Comparison of ENCODE assay signal across 35 cellular contexts in the genomic region with DNA sequence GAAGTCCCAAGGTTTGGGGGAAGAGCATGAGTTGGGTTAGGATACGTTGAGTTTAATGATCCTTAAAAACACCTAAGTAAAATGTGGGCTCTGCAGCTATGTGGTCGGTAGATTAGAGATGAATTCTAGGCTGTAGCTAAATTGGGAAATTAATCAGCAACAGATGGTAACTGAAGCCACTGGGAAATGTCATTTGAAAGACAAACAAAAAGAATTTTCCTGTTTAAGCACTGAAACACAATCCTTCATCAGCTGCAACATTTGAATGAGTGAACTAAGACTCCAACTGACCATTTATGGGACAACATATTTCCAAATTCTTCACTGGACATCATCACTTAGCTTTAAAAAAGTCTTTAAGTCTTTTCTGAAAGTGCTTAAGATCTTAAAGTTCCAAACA.
A peak's percentile ranks its signal among the peaks of the same experiment; 100 is the strongest.
DNase-seq lines count a peak whose midpoint lies in the region; ATAC-seq and TF ChIP-seq lines count a peak whose summit lies in the region.
"Had no signal": no experiment of that assay in that cellular context is flagged by ENCODE, and none has a peak within 500 bp of the region (broad histone marks: within the 10 kb centered on the region; RNA-seq: fewer than 3 reads in every experiment).

No MANE protein-coding gene starts in this region.

- peaks cover 10% of the 10 kb centered on the region for H3K9me3 Mint-ChIP-seq in stimulated activated effector memory CD8-positive, alpha-beta T cell treated with anti-CD3 and anti-CD28 coated beads, Interleukin-12 subunit alpha, Interleukin-12 subunit beta, amount 100 ng/mL, for 72 hours
- H3K9me3 Mint-ChIP-seq: H9; stimulated activated memory B cell treated with anti-CD40 and anti-IgM and Interleukin-4, amounts not matched to agents 10 μg/mL and 1 μg/mL and 100 μg/mL, for 72 hours; T-helper 2 cell treated with Interferon-gamma antibody and Interleukin-4, amounts not matched to agents 5 μg/mL and 100 μg/mL, for 36 hours; type B pancreatic cell had no signal

- H3K27ac Mint-ChIP-seq in stimulated activated effector memory CD8-positive, alpha-beta T cell treated with anti-CD3 and anti-CD28 coated beads, Interleukin-12 subunit alpha, Interleukin-12 subunit beta, amount 100 ng/mL, for 72 hours = no peak overlapping the region
- H3K27ac Mint-ChIP-seq: activated CD4-positive, alpha-beta T cell treated with anti-CD3 and anti-CD28 coated beads for 36 hours; activated CD8-positive, alpha-beta T cell treated with anti-CD3 and anti-CD28 coated beads, Interleukin-2, amount 10 ng/mL, durations not matched to agents 7 days and 5 days; activated naive CD8-positive, alpha-beta T cell treated with anti-CD3 and anti-CD28 coated beads for 36 hours; CD4-positive, alpha-beta memory T cell; naive B cell; stimulated activated memory B cell treated with anti-CD40 and anti-IgM and Interleukin-4, amounts not matched to agents 10 μg/mL and 1 μg/mL and 100 μg/mL, for 72 hours; T-helper 2 cell treated with Interferon-gamma antibody and Interleukin-4, amounts not matched to agents 5 μg/mL and 100 μg/mL, for 36 hours; type B pancreatic cell had no signal

- ATAC-seq in SK-N-SH treated with all-trans-retinoic acid at 6 μM for 48 hours (peak; percentile 40), HG03196 (IDR thresholded peaks at IDR 0.05; ENCODE audit: unreplicated experiment) (no peak)
- no peak for ATAC-seq in stimulated activated effector memory CD8-positive, alpha-beta T cell treated with anti-CD3 and anti-CD28 coated beads, Interleukin-12 subunit alpha, Interleukin-12 subunit beta, amount 100 ng/mL, for 72 hours
- ATAC-seq: activated CD4-positive, alpha-beta T cell treated with anti-CD3 and anti-CD28 coated beads for 36 hours; activated CD8-positive, alpha-beta T cell treated with anti-CD3 and anti-CD28 coated beads, Interleukin-2, amount 10 ng/mL, durations not matched to agents 7 days and 5 days; gastrocnemius medialis; stimulated activated memory B cell treated with anti-CD40 and anti-IgM and Interleukin-4, amounts not matched to agents 10 μg/mL and 1 μg/mL and 100 μg/mL, for 72 hours had no signal

- H3K4me3 Mint-ChIP-seq in stimulated activated effector memory CD8-positive, alpha-beta T cell treated with anti-CD3 and anti-CD28 coated beads, Interleukin-12 subunit alpha, Interleukin-12 subunit beta, amount 100 ng/mL, for 72 hours = no peak overlapping the region
- H3K4me3 Mint-ChIP-seq: activated CD4-positive, alpha-beta T cell treated with anti-CD3 and anti-CD28 coated beads for 36 hours; activated CD8-positive, alpha-beta T cell treated with anti-CD3 and anti-CD28 coated beads, Interleukin-2, amount 10 ng/mL, durations not matched to agents 7 days and 5 days; activated naive CD8-positive, alpha-beta T cell treated with anti-CD3 and anti-CD28 coated beads for 36 hours; CD4-positive, alpha-beta memory T cell; H9; naive B cell; stimulated activated memory B cell treated with anti-CD40 and anti-IgM and Interleukin-4, amounts not matched to agents 10 μg/mL and 1 μg/mL and 100 μg/mL, for 72 hours; T-helper 2 cell treated with Interferon-gamma antibody and Interleukin-4, amounts not matched to agents 5 μg/mL and 100 μg/mL, for 36 hours; type B pancreatic cell had no signal

- DNase-seq in NCI-H2171 treated with DMSO at 0.1 percent for 48 hours (lab: John Stamatoyannopoulos, UW) = peak; percentile 16
- DNase-seq in NCI-H2171 (lab: John Stamatoyannopoulos, UW) = no peak
- DNase-seq in fibroblast of peridontal ligament (ENCODE audit: extremely low read depth) = peak; percentile 71
- DNase-seq in activated CD4-positive, alpha-beta T cell treated with anti-CD3 and anti-CD28 coated beads, Interleukin-2, amount 50 U/mL, for 4 hours = no peak
- DNase-seq in OCI-M2 (lab: John Stamatoyannopoulos, UW; ENCODE audit: unreplicated experiment) = no peak
- no peak for DNase-seq in stimulated activated effector memory CD8-positive, alpha-beta T cell treated with anti-CD3 and anti-CD28 coated beads, Interleukin-12 subunit alpha, Interleukin-12 subunit beta, amount 100 ng/mL, for 72 hours (ENCODE audit: low spot score in 2 of 2)
- DNase-seq: 8988T; activated CD4-positive, alpha-beta T cell treated with anti-CD3 and anti-CD28 coated beads for 36 hours; activated CD8-positive, alpha-beta T cell treated with anti-CD3 and anti-CD28 coated beads, Interleukin-2, amount 10 ng/mL, durations not matched to agents 7 days and 5 days; activated naive CD8-positive, alpha-beta T cell treated with anti-CD3 and anti-CD28 coated beads for 36 hours; activated T-cell treated with anti-CD3 and anti-CD28 coated beads for 4 hours; aorta; CD4-positive, alpha-beta memory T cell; cortex of kidney; effector memory CD4-positive, alpha-beta T cell; gastrocnemius medialis; H9; KG1; kidney glomerular epithelial cell; MG63; naive B cell; NCI-H1105; NCI-H187 treated with DMSO at 0.1 percent for 48 hours; nucleus accumbens; Peyer's patch; SHP77; sigmoid colon; stimulated activated CD4-positive, alpha-beta T cell treated with anti-CD3 and anti-CD28 coated beads, Interleukin-15, amount 100 ng/mL, for 24 hours; stimulated activated CD4-positive, alpha-beta T cell treated with anti-CD3 and anti-CD28 coated beads, Interleukin-4, amount 100 ng/mL, for 4 hours; substantia nigra had no signal

- H3K4me1 Mint-ChIP-seq in stimulated activated effector memory CD8-positive, alpha-beta T cell treated with anti-CD3 and anti-CD28 coated beads, Interleukin-12 subunit alpha, Interleukin-12 subunit beta, amount 100 ng/mL, for 72 hours = no peaks in the 10 kb centered on the region
- H3K4me1 Mint-ChIP-seq: activated CD4-positive, alpha-beta T cell treated with anti-CD3 and anti-CD28 coated beads for 36 hours; activated naive CD8-positive, alpha-beta T cell treated with anti-CD3 and anti-CD28 coated beads for 36 hours; CD4-positive, alpha-beta memory T cell; naive B cell; stimulated activated memory B cell treated with anti-CD40 and anti-IgM and Interleukin-4, amounts not matched to agents 10 μg/mL and 1 μg/mL and 100 μg/mL, for 72 hours had no signal

- H3K36me3 Mint-ChIP-seq in stimulated activated effector memory CD8-positive, alpha-beta T cell treated with anti-CD3 and anti-CD28 coated beads, Interleukin-12 subunit alpha, Interleukin-12 subunit beta, amount 100 ng/mL, for 72 hours = no peaks in the 10 kb centered on the region
- H3K36me3 Mint-ChIP-seq: activated naive CD8-positive, alpha-beta T cell treated with anti-CD3 and anti-CD28 coated beads for 36 hours; CD4-positive, alpha-beta memory T cell; naive B cell; stimulated activated memory B cell treated with anti-CD40 and anti-IgM and Interleukin-4, amounts not matched to agents 10 μg/mL and 1 μg/mL and 100 μg/mL, for 72 hours; type B pancreatic cell had no signal

TF ChIP-seq in SK-N-SH treated with all-trans-retinoic acid at 6 μM for 48 hours, 23 proteins besides CTCF, POLR2A, EP300 and RAD21:
- peak; percentile 74 for TF ChIP-seq TCF4 (CRISPR knock-in tag; IDR thresholded peaks at IDR 0.05; ENCODE audit: borderline replicate concordance)
- no peak for TF ChIP-seq ARNTL (CRISPR knock-in tag; IDR thresholded peaks at IDR 0.05; ENCODE audit: borderline replicate concordance, low read depth)
- no peak for TF ChIP-seq ZFP3 (CRISPR knock-in tag; IDR thresholded peaks at IDR 0.05)
- TF ChIP-seq OSR1 (CRISPR knock-in tag; IDR thresholded peaks at IDR 0.05) = no peak
- no peak for TF ChIP-seq ZNF70 (CRISPR knock-in tag; IDR thresholded peaks at IDR 0.05)
- TF ChIP-seq, protein P1, sequence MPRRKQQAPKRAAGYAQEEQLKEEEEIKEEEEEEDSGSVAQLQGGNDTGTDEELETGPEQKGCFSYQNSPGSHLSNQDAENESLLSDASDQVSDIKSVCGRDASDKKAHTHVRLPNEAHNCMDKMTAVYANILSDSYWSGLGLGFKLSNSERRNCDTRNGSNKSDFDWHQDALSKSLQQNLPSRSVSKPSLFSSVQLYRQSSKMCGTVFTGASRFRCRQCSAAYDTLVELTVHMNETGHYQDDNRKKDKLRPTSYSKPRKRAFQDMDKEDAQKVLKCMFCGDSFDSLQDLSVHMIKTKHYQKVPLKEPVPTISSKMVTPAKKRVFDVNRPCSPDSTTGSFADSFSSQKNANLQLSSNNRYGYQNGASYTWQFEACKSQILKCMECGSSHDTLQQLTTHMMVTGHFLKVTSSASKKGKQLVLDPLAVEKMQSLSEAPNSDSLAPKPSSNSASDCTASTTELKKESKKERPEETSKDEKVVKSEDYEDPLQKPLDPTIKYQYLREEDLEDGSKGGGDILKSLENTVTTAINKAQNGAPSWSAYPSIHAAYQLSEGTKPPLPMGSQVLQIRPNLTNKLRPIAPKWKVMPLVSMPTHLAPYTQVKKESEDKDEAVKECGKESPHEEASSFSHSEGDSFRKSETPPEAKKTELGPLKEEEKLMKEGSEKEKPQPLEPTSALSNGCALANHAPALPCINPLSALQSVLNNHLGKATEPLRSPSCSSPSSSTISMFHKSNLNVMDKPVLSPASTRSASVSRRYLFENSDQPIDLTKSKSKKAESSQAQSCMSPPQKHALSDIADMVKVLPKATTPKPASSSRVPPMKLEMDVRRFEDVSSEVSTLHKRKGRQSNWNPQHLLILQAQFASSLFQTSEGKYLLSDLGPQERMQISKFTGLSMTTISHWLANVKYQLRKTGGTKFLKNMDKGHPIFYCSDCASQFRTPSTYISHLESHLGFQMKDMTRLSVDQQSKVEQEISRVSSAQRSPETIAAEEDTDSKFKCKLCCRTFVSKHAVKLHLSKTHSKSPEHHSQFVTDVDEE (CRISPR knock-in tag; IDR thresholded peaks at IDR 0.05) = peak; percentile 40; the same call in 1 of the 2 replicates

Comparison
In these comparisons a context has a peak if more than half of its experiments do, and no peak if none do; other contexts are left out.
1. DNase-seq: peak in NCI-H2171 treated with DMSO at 0.1 percent for 48 hours (single experiment) and fibroblast of peridontal ligament (single experiment); none in NCI-H2171 (single experiment), activated CD4-positive, alpha-beta T cell treated with anti-CD3 and anti-CD28 coated beads, Interleukin-2, amount 50 U/mL, for 4 hours (0 of 2), OCI-M2 (single experiment) and stimulated activated effector memory CD8-positive, alpha-beta T cell treated with anti-CD3 and anti-CD28 coated beads, Interleukin-12 subunit alpha, Interleukin-12 subunit beta, amount 100 ng/mL, for 72 hours (0 of 2).